ENCODE assay signal across 19 cellular contexts in the genomic region with DNA sequence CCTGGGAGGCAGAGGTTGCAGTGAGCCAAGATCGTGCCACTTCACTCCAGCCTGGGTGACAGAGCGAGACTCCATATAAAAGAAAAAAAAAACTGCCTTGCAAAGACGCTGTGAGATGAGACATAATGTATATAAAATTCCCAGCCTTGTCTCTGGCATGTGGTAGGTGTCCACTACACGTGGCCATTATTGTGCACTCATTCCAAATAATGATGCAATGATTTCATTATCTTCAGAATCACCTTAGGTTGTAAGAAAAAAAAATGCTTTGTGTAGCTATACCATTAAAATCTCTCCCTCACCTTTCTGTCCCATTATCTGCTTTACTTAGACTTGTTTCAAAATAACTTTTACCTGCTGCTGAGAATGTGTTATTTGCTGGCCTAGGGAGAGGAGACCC. TPM values are rescaled to one million over a fixed set of nuclear protein-coding genes. Genes with fewer than 3 reads are reported as not detected.
"Had no signal": no experiment of that assay in that cellular context is flagged by ENCODE, and none has a peak within 500 bp of the region (broad histone marks: within the 10 kb centered on the region; RNA-seq: fewer than 3 reads in every experiment).

No MANE protein-coding gene starts in this region.

- H3K36me3 Mint-ChIP-seq: naive thymus-derived CD8-positive, alpha-beta T cell; stimulated activated naive B cell treated with anti-CD40 and anti-IgM and Interleukin-4, amounts not matched to agents 10 μg/mL and 1 μg/mL and 100 μg/mL, for 72 hours had no signal

- H3K9me3 Mint-ChIP-seq: central memory CD8-positive, alpha-beta T cell; effector memory CD8-positive, alpha-beta T cell; naive thymus-derived CD8-positive, alpha-beta T cell; neural crest cell; stimulated activated naive B cell treated with anti-CD40 and anti-IgM and Interleukin-4, amounts not matched to agents 10 μg/mL and 1 μg/mL and 100 μg/mL, for 72 hours; stimulated activated naive CD8-positive, alpha-beta T cell treated with anti-CD3 and anti-CD28 coated beads, Interleukin-15, amount 100 ng/mL, for 72 hours had no signal

- FAIRE-seq: endothelial cell of umbilical vein, frontal cortex, urothelium cell line had no signal

- H3K27ac Mint-ChIP-seq: effector memory CD8-positive, alpha-beta T cell; naive thymus-derived CD8-positive, alpha-beta T cell had no signal

- H3K27ac ChIP-seq: sigmoid colon, thoracic aorta, transverse colon had no signal

- DNase-seq: effector memory CD8-positive, alpha-beta T cell; erythroblast; islet precursor cell; mammary epithelial cell; naive thymus-derived CD8-positive, alpha-beta T cell; posterior cingulate gyrus; sigmoid colon; stimulated activated CD4-positive, alpha-beta T cell treated with anti-CD3 and anti-CD28 coated beads, Interleukin-2, amount 100 ng/mL, for 24 hours; stimulated activated CD4-positive, alpha-beta T cell treated with anti-CD3 and anti-CD28 coated beads, Interleukin-4, amount 100 ng/mL, for 4 hours; stimulated activated naive B cell treated with anti-CD40 and anti-IgM and Interleukin-4, amounts not matched to agents 10 μg/mL and 1 μg/mL and 100 μg/mL, for 72 hours; stimulated activated naive CD8-positive, alpha-beta T cell treated with anti-CD3 and anti-CD28 coated beads, Interleukin-15, amount 100 ng/mL, for 72 hours; transverse colon had no signal

- H3K4me3 ChIP-seq: sigmoid colon, skin epidermis, thoracic aorta, transverse colon had no signal

- H3K27me3 ChIP-seq: sigmoid colon, transverse colon had no signal

- H3K36me3 ChIP-seq: sigmoid colon, thoracic aorta, transverse colon had no signal

- H3K4me1 Mint-ChIP-seq: central memory CD8-positive, alpha-beta T cell; naive thymus-derived CD8-positive, alpha-beta T cell; stimulated activated naive B cell treated with anti-CD40 and anti-IgM and Interleukin-4, amounts not matched to agents 10 μg/mL and 1 μg/mL and 100 μg/mL, for 72 hours; stimulated activated naive CD8-positive, alpha-beta T cell treated with anti-CD3 and anti-CD28 coated beads, Interleukin-15, amount 100 ng/mL, for 72 hours had no signal

- H3K4me3 Mint-ChIP-seq: central memory CD8-positive, alpha-beta T cell; effector memory CD8-positive, alpha-beta T cell; naive thymus-derived CD8-positive, alpha-beta T cell; neural crest cell; stimulated activated naive B cell treated with anti-CD40 and anti-IgM and Interleukin-4, amounts not matched to agents 10 μg/mL and 1 μg/mL and 100 μg/mL, for 72 hours; stimulated activated naive CD8-positive, alpha-beta T cell treated with anti-CD3 and anti-CD28 coated beads, Interleukin-15, amount 100 ng/mL, for 72 hours had no signal

- ATAC-seq: effector memory CD8-positive, alpha-beta T cell; naive thymus-derived CD8-positive, alpha-beta T cell; stimulated activated naive B cell treated with anti-CD40 and anti-IgM and Interleukin-4, amounts not matched to agents 10 μg/mL and 1 μg/mL and 100 μg/mL, for 72 hours; stimulated activated naive CD8-positive, alpha-beta T cell treated with anti-CD3 and anti-CD28 coated beads, Interleukin-15, amount 100 ng/mL, for 72 hours had no signal

- H3K9me3 ChIP-seq: sigmoid colon, thoracic aorta, transverse colon had no signal

RNA-seq across cellular contexts. Expression of a gene that starts 41.6 kb away (rescaled TPM):
- total RNA-seq: mammary epithelial cell; naive thymus-derived CD8-positive, alpha-beta T cell had no signal
- polyA plus RNA-seq: mammary epithelial cell; naive thymus-derived CD8-positive, alpha-beta T cell had no signal
